In genomic region chr12:127677537-127678131, GRCh38 we compare ENCODE assay signal across 8 cellular contexts.
A peak's percentile ranks its signal among the peaks of the same experiment; 100 is the strongest.
DNase-seq lines count a peak whose midpoint lies in the region; ATAC-seq and TF ChIP-seq lines count a peak whose summit lies in the region.

No MANE protein-coding gene starts in this region.

- H3K27me3 ChIP-seq in neural progenitor cell (no peaks in the 10 kb centered on the region), tibial nerve (no peaks in the 10 kb centered on the region)

- no peaks in the 10 kb centered on the region for H3K36me3 Mint-ChIP-seq in neural progenitor cell

- no peaks in the 10 kb centered on the region for H4K20me1 ChIP-seq in neural progenitor cell (ENCODE audit: low read depth)

- no peak for TF ChIP-seq POLR2A in tibial nerve (IDR thresholded peaks at IDR 0.05)

- H3K4me3 ChIP-seq in neural progenitor cell = no peak overlapping the region
- no peak overlapping the region for H3K4me3 ChIP-seq in tibial nerve

- peaks cover 4% of the 10 kb centered on the region for H3K4me1 ChIP-seq in neural progenitor cell
- peaks cover 0 to 12% (median 0%) of the 10 kb centered on the region in 4 donors for H3K4me1 ChIP-seq in tibial nerve

- H3K9me3 Mint-ChIP-seq in neural progenitor cell = no peaks in the 10 kb centered on the region

- H3K4me1 Mint-ChIP-seq in neural progenitor cell = peaks cover 5% of the 10 kb centered on the region

- no peak overlapping the region for H3K4me2 ChIP-seq in neural progenitor cell

- H3K36me3 ChIP-seq in neural progenitor cell (no peaks in the 10 kb centered on the region), tibial nerve (no peaks in the 10 kb centered on the region)

- TF ChIP-seq CTCF in neural progenitor cell (IDR thresholded peaks at IDR 0.05) = peak; percentile 87
- TF ChIP-seq CTCF in tibial nerve (IDR thresholded peaks at IDR 0.05) = peak; percentile 48 to 74 (median 65)

- no peak overlapping the region for H3K9ac ChIP-seq in neural progenitor cell

- 15 to 17% methylated on average over 10 of the region's 10 CpGs for WGBS in tibial nerve, 2 donors

- peak; percentile 88 for ATAC-seq in HG02981 (IDR thresholded peaks at IDR 0.05; ENCODE audit: unreplicated experiment)
- ATAC-seq in HG02763 (IDR thresholded peaks at IDR 0.05; ENCODE audit: unreplicated experiment) = no peak

- H3K27ac Mint-ChIP-seq in neural progenitor cell = no peak overlapping the region

- H3K79me2 ChIP-seq in neural progenitor cell (ENCODE audit: low read depth) = no peaks in the 10 kb centered on the region

- DNase-seq in DMS79 treated with DMSO at 0.1 percent for 48 hours (lab: John Stamatoyannopoulos, UW) (peak; percentile 65), NCI-H524 treated with DMSO at 0.1 percent for 48 hours (lab: John Stamatoyannopoulos, UW) (peak; percentile 10), fibroblast of gingiva (ENCODE audit: low read depth) (peak; percentile 74), neural progenitor cell (ENCODE audit: low spot score) (peak; percentile 92), tibial nerve (ENCODE audit: low spot score in 2 of 2) (peak; percentile 49 to 85)
- peak; percentile 9 for DNase-seq in activated CD8-positive, alpha-beta memory T cell treated with anti-CD3 and anti-CD28 coated beads, Interleukin-2, amount 50 U/mL, for 24 hours (ENCODE audit: extremely low read depth)

- H3K9me3 ChIP-seq in neural progenitor cell (ENCODE audit: low read depth) (no peaks in the 10 kb centered on the region), tibial nerve (no peaks in the 10 kb centered on the region)

- H3K27ac ChIP-seq in neural progenitor cell (no peak overlapping the region), tibial nerve (no peak overlapping the region)

- peak in 1 of 2 donors; percentile 10 for TF ChIP-seq EP300 in tibial nerve (IDR thresholded peaks at IDR 0.05)

- no peaks in the 10 kb centered on the region for H3F3A ChIP-seq in neural progenitor cell (ENCODE audit: low read depth)

- no peak overlapping the region for H3K4me3 Mint-ChIP-seq in neural progenitor cell

- H3K27me3 Mint-ChIP-seq in neural progenitor cell (ENCODE audit: insufficient read depth, low read depth) = peaks cover 12% of the 10 kb centered on the region

- H2AFZ ChIP-seq in neural progenitor cell (replicated peaks) = no peak overlapping the region

Comparison
In these comparisons a context has a peak if more than half of its experiments do, and no peak if none do; other contexts are left out.
1. DNase-seq: peak in every context shown above with its lines; median percentile 92 in neural progenitor cell; 74 in fibroblast of gingiva; 67 in tibial nerve; 65 in DMS79 treated with DMSO at 0.1 percent for 48 hours; 10 in NCI-H524 treated with DMSO at 0.1 percent for 48 hours; 9 in activated CD8-positive, alpha-beta memory T cell treated with anti-CD3 and anti-CD28 coated beads, Interleukin-2, amount 50 U/mL, for 24 hours.